Comparison of ENCODE assay signal across 1 cellular context in the genomic region with DNA sequence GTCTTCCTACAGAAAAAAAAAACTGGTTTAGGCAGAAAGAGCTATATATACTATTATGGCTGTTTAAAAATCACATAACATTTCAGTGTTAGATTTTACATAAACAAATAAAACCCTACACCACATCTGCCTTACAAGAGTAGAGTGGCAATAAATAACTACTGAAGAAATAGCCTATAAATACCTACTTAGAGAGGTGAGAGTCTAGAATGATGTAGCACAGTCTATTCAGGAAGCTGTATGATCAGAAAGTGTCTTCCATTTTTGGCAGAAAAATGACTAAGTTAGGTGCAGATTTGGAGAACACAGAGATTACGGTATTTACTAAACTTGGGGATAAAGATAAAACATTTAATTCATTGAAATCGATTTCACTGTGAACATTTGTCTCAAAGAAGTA.
TF ChIP-seq lines count a peak whose summit lies in the region.

No MANE protein-coding gene starts in this region.

TF ChIP-seq in K562, 482 proteins besides CTCF, POLR2A, EP300 and RAD21 (continued from another document):
- no peak for TF ChIP-seq MLLT1 (IDR thresholded peaks at IDR 0.05)
- no peak for TF ChIP-seq HDAC6 (IDR thresholded peaks at IDR 0.05; ENCODE audit: low read depth, low read length)
